9 cellular contexts compared by ENCODE assay signal in the genomic region with DNA sequence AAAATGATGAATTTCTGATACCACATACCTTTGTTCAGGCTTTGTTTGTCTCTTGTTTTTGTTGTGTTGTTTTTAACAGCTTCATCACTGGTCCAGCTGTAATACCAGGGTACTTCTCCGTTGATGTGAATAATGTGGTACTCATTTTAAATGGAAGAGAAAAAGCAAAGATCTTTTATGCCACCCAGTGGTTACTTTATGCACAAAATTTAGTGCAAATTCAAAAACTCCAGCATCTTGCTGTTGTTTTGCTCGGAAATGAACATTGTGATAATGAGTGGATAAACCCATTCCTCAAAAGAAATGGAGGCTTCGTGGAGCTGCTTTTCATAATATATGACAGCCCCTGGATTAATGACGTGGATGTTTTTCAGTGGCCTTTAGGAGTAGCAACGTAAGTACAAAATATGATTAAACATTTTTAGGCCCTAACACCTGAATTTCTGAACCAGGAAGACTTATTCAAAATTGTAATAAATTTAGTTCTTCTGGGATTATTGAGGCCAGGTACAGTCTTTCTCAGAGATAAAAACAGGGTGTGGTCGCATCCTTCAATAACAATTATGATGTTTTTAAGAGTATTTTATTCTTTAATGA. TPM values are rescaled to one million over a fixed set of nuclear protein-coding genes. Genes with fewer than 3 reads are reported as not detected.
A peak's percentile ranks its signal among the peaks of the same experiment; 100 is the strongest.
DNase-seq lines count a peak whose midpoint lies in the region; ATAC-seq, FAIRE-seq and TF ChIP-seq lines count a peak whose summit lies in the region.
"Had no signal": no experiment of that assay in that cellular context is flagged by ENCODE, and none has a peak within 500 bp of the region (broad histone marks: within the 10 kb centered on the region; RNA-seq: fewer than 3 reads in every experiment).

No MANE protein-coding gene starts in this region.

- DNase-seq in A673 (ENCODE audit: low spot score), result peak; percentile 55
- peak; percentile 48 for DNase-seq in NCI-H146 treated with DMSO at 0.1 percent for 48 hours (lab: John Stamatoyannopoulos, UW; ENCODE audit: unreplicated experiment)
- no peak for DNase-seq in astrocyte (ENCODE audit: low read depth)
- DNase-seq in left kidney (ENCODE audit: low read depth, low spot score), result peak; percentile 57
- no peak for DNase-seq in activated gamma-delta T cell (lab: John Stamatoyannopoulos, UW)
- no peak for DNase-seq in nucleus accumbens (lab: John Stamatoyannopoulos, UW)

- no peaks in the 10 kb centered on the region for H4K20me1 ChIP-seq in astrocyte (ENCODE audit: insufficient read depth, low read length)

- H3K27ac ChIP-seq in A673 (ENCODE audit: low read depth, low read length, poor library complexity, severe bottlenecking) (no peak overlapping the region), astrocyte (ENCODE audit: low read depth, low read length) (no peak overlapping the region)

- no peak overlapping the region for H3K4me3 Mint-ChIP-seq in astrocyte (ENCODE audit: unreplicated experiment)
- H3K4me3 Mint-ChIP-seq: activated naive CD4-positive, alpha-beta T cell treated with anti-CD3 and anti-CD28 coated beads, Interleukin-2, amount 50 U/mL, for 24 hours had no signal

- H3K4me3 ChIP-seq in A673 (ENCODE audit: low read depth, low read length, poor library complexity, severe bottlenecking) (no peak overlapping the region), GM12875 (ENCODE audit: low read depth, low read length) (no peak overlapping the region), astrocyte (ENCODE audit: insufficient read depth, low read depth, low read length) (no peak overlapping the region)

- no peaks in the 10 kb centered on the region for H3K27me3 Mint-ChIP-seq in astrocyte (ENCODE audit: low read depth, unreplicated experiment)
- H3K27me3 Mint-ChIP-seq: activated naive CD4-positive, alpha-beta T cell treated with anti-CD3 and anti-CD28 coated beads, Interleukin-2, amount 50 U/mL, for 24 hours had no signal

- H3K36me3 ChIP-seq in A673 (ENCODE audit: insufficient read depth, low read length, poor library complexity, severe bottlenecking) (no peaks in the 10 kb centered on the region), astrocyte (ENCODE audit: insufficient read depth, low read length) (peaks cover 7% of the 10 kb centered on the region)

- no peaks in the 10 kb centered on the region for H3K27me3 ChIP-seq in A673 (replicated peaks; ENCODE audit: insufficient read depth, low read depth, low read length, poor library complexity)
- H3K27me3 ChIP-seq in astrocyte (ENCODE audit: insufficient read depth, low read length), result no peaks in the 10 kb centered on the region

- intact Hi-C loops in A673 (cut with micrococcal nuclease; ENCODE audit: unreplicated experiment), result loop anchor here (2.0 to 5.0 kb wide), 3 partner anchors 129 to 697 kb away; no protein-coding TSS in a partner anchor

- H3K9me3 Mint-ChIP-seq in astrocyte (ENCODE audit: unreplicated experiment), result no peaks in the 10 kb centered on the region
- H3K9me3 Mint-ChIP-seq: activated naive CD4-positive, alpha-beta T cell treated with anti-CD3 and anti-CD28 coated beads, Interleukin-2, amount 50 U/mL, for 24 hours had no signal

- H3K4me2 ChIP-seq in astrocyte (ENCODE audit: low read length), result no peak overlapping the region

- no peaks in the 10 kb centered on the region for H3K4me1 ChIP-seq in A673 (ENCODE audit: insufficient read depth, low read length, poor library complexity, severe bottlenecking)
- H3K4me1 ChIP-seq in astrocyte (ENCODE audit: insufficient read depth, low read length), result no peaks in the 10 kb centered on the region

- no peak for ATAC-seq in HG03097 (IDR thresholded peaks at IDR 0.05; ENCODE audit: low FRiP score, unreplicated experiment)

- H3K36me3 Mint-ChIP-seq in astrocyte (ENCODE audit: low read depth, unreplicated experiment), result no peaks in the 10 kb centered on the region

- CTCF ChIA-PET in A673 (lab: Charles Lee), result interaction anchor here (0.7 kb wide), 1 partner anchor 510 kb away, joined by 4 read pairs; no protein-coding TSS in a partner anchor

- H3K9ac ChIP-seq in astrocyte (ENCODE audit: low read length), result no peak overlapping the region

- no peaks in the 10 kb centered on the region for H3K9me3 ChIP-seq in A673 (ENCODE audit: low read depth, low read length, poor library complexity, severe bottlenecking)
- H3K9me3 ChIP-seq in astrocyte (ENCODE audit: insufficient read depth, low read depth, low read length), result no peaks in the 10 kb centered on the region

- BruUV-seq in A673 (replicated peaks; lab: Mats Ljungman, UMichigan), result no TSS peak

- peak; percentile 65 for TF ChIP-seq CTCF in A673 (conservative IDR thresholded peaks at IDR 0.05; ENCODE audit: low read depth, low read length)
- TF ChIP-seq CTCF in GM12875 (IDR thresholded peaks at IDR 0.05; ENCODE audit: borderline replicate concordance, insufficient read depth, low read depth, low read length), result peak; percentile 8; the same call in 1 of the 2 replicates
- peak; percentile 71 for TF ChIP-seq CTCF in astrocyte (IDR thresholded peaks at IDR 0.05; ENCODE audit: insufficient read depth, low read depth, low read length)

- no peak overlapping the region for H3K27ac Mint-ChIP-seq in astrocyte (ENCODE audit: unreplicated experiment)
- H3K27ac Mint-ChIP-seq: activated naive CD4-positive, alpha-beta T cell treated with anti-CD3 and anti-CD28 coated beads, Interleukin-2, amount 50 U/mL, for 24 hours had no signal

- FAIRE-seq in astrocyte (lab: Jason Lieb, UNC), result peak; percentile 9

- H3K79me2 ChIP-seq in astrocyte (ENCODE audit: insufficient read depth, low read length), result no peaks in the 10 kb centered on the region

- POLR2A ChIA-PET in A673 (lab: Charles Lee; ENCODE audit: low non-redundant PET), result no interaction called here

- H2AFZ ChIP-seq in astrocyte (ENCODE audit: low read depth, low read length), result no peak overlapping the region

- no peaks in the 10 kb centered on the region for H3K4me1 Mint-ChIP-seq in astrocyte (ENCODE audit: low read depth, unreplicated experiment)
- H3K4me1 Mint-ChIP-seq: activated naive CD4-positive, alpha-beta T cell treated with anti-CD3 and anti-CD28 coated beads, Interleukin-2, amount 50 U/mL, for 24 hours had no signal

RNA-seq across cellular contexts. Expression of a gene that starts 22.4 kb away (rescaled TPM):
- total RNA-seq in A673 (2021) (16.8 and 21.1 TPM in 2 replicates), astrocyte (12.5 and 15.5 TPM in 2 replicates)

RNA-seq across cellular contexts. Expression of a gene that starts 42.4 kb away (rescaled TPM):
- total RNA-seq in A673 (2021) (9.7 and 11.0 TPM in 2 replicates), astrocyte (15.2 TPM in 2 replicates)

Comparison
In these comparisons a context has a peak if more than half of its experiments do, and no peak if none do; other contexts are left out.
1. DNase-seq: peak in A673 (single experiment), NCI-H146 treated with DMSO at 0.1 percent for 48 hours (single experiment) and left kidney (single experiment); none in astrocyte (single experiment), activated gamma-delta T cell (single experiment) and nucleus accumbens (0 of 56).
2. CTCF ChIP-seq: peak in every context shown above with its lines; median percentile 71 in astrocyte; 65 in A673; 8 in GM12875.